12 cellular contexts compared by ENCODE assay signal in the genomic region with DNA sequence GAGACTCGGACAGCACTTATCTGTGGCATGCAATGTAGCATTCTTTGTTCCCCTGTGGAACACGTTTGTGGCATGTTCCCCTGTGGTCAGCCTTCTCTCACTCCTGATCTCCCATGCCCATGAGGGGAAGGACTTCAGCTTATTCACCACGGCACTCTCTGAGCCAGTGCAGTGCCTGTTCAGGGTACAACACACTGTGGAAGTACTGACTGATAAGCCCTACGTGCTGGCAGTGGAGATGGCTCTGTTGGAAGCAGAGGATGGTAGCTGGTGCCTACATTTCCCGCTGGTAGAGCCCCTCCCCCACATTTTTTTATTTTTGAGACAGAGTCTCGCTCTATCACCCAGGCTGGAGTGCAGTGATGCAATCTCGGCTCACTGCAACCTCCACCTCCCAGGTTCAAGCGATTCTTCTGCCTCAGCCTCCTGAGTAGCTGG. TPM values are rescaled to one million over a fixed set of nuclear protein-coding genes. Genes with fewer than 3 reads are reported as not detected.
DNase-seq lines count a peak whose midpoint lies in the region; ATAC-seq and TF ChIP-seq lines count a peak whose summit lies in the region.
"Had no signal": no experiment of that assay in that cellular context is flagged by ENCODE, and none has a peak within 500 bp of the region (broad histone marks: within the 10 kb centered on the region; RNA-seq: fewer than 3 reads in every experiment).

No MANE protein-coding gene starts in this region.

- intact Hi-C loops in body of pancreas (cut with DNase I) = no loop called here
- intact Hi-C loops in left colon (cut with DNase I, micrococcal nuclease) = no loop called here
- intact Hi-C loops in sigmoid colon (cut with DNase I) = no loop called here

- ATAC-seq in GM18511 (IDR thresholded peaks at IDR 0.05; ENCODE audit: unreplicated experiment) = peak; percentile 16
- peak; percentile 18 for ATAC-seq in GM21529 (IDR thresholded peaks at IDR 0.05; ENCODE audit: unreplicated experiment)
- ATAC-seq in HG03175 (IDR thresholded peaks at IDR 0.05; ENCODE audit: unreplicated experiment) = peak; percentile 26
- ATAC-seq in body of pancreas = no peak
- ATAC-seq in left colon = no peak

- H3K4me1 ChIP-seq in body of pancreas (peaks cover 48% of the 10 kb centered on the region), sigmoid colon (no peaks in the 10 kb centered on the region)
- H3K4me1 ChIP-seq: colonic mucosa had no signal

- H3K9me3 ChIP-seq in body of pancreas (no peaks in the 10 kb centered on the region), sigmoid colon (no peaks in the 10 kb centered on the region)
- H3K9me3 ChIP-seq: colonic mucosa had no signal

- TF ChIP-seq CTCF in body of pancreas (IDR thresholded peaks at IDR 0.05) (no peak), sigmoid colon (IDR thresholded peaks at IDR 0.05) (no peak)

- H3K4me3 ChIP-seq in body of pancreas (no peak overlapping the region), sigmoid colon (no peak overlapping the region)
- H3K4me3 ChIP-seq: colonic mucosa had no signal

- 63 to 66% methylated on average over 8 of the region's 8 CpGs for WGBS in body of pancreas, 2 donors
- WGBS in sigmoid colon, 2 donors = 68 to 78% methylated on average over 8 of the region's 8 CpGs

- TF ChIP-seq EP300 in sigmoid colon (IDR thresholded peaks at IDR 0.05) = no peak

- no peak for TF ChIP-seq POLR2A in body of pancreas (IDR thresholded peaks at IDR 0.05)
- TF ChIP-seq POLR2A in sigmoid colon (IDR thresholded peaks at IDR 0.05) = no peak

- H3K36me3 ChIP-seq in body of pancreas (replicated peaks in 1 of 2; ENCODE audit: insufficient read depth in 1 of 2, low read depth in 2 of 2) = no peaks in the 10 kb centered on the region
- H3K36me3 ChIP-seq in sigmoid colon = peaks cover 0 to 15% (median 0%) of the 10 kb centered on the region in 4 donors
- H3K36me3 ChIP-seq: colonic mucosa had no signal

- H3K27me3 ChIP-seq in body of pancreas (no peaks in the 10 kb centered on the region), sigmoid colon (no peaks in the 10 kb centered on the region)
- H3K27me3 ChIP-seq: colonic mucosa had no signal

- H3K27ac ChIP-seq in body of pancreas (peak overlapping the region; percentile 36 to 83 (median 72)), sigmoid colon (no peak overlapping the region)
- H3K27ac ChIP-seq: colonic mucosa had no signal

- DNase-seq in body of pancreas = no peak
- DNase-seq in left colon = no peak
- no peak for DNase-seq in sigmoid colon
- no peak for DNase-seq in GM19240 (ENCODE audit: insufficient read length, low spot score)
- no peak for DNase-seq in AG08395 (ENCODE audit: low spot score)
- DNase-seq: CD4-positive, alpha-beta memory T cell; colonic mucosa; NCI-H187 treated with DMSO at 0.1 percent for 48 hours; stimulated activated CD8-positive, alpha-beta memory T cell treated with anti-CD3 and anti-CD28 coated beads, Interleukin-4, amount 100 ng/mL, for 48 hours had no signal

RNA-seq across cellular contexts. Expression of gene ETV5, which starts 43.5 kb away (rescaled TPM):
- total RNA-seq in body of pancreas = 10 to 100 TPM; 14.5 to 39.2 TPM
- 1 to 10 TPM; 2.2 to 4.0 TPM for total RNA-seq in left colon
- 1 to 10 TPM; 5.8 to 7.8 (median 6.9) TPM for total RNA-seq in sigmoid colon
- polyA plus RNA-seq in sigmoid colon = 1 to 10 TPM; 2.3 to 8.4 (median 6.0) TPM
- polyA plus RNA-seq: CD4-positive, alpha-beta memory T cell had no signal

Comparison
In these comparisons a context has a peak if more than half of its experiments do, and no peak if none do; other contexts are left out.
1. ATAC-seq: peak in GM18511 (single experiment), GM21529 (single experiment) and HG03175 (single experiment); none in body of pancreas (single experiment) and left colon (single experiment).
2. H3K27ac ChIP-seq: peak in body of pancreas (4 of 4); none in sigmoid colon (0 of 4).